In the genomic region with DNA sequence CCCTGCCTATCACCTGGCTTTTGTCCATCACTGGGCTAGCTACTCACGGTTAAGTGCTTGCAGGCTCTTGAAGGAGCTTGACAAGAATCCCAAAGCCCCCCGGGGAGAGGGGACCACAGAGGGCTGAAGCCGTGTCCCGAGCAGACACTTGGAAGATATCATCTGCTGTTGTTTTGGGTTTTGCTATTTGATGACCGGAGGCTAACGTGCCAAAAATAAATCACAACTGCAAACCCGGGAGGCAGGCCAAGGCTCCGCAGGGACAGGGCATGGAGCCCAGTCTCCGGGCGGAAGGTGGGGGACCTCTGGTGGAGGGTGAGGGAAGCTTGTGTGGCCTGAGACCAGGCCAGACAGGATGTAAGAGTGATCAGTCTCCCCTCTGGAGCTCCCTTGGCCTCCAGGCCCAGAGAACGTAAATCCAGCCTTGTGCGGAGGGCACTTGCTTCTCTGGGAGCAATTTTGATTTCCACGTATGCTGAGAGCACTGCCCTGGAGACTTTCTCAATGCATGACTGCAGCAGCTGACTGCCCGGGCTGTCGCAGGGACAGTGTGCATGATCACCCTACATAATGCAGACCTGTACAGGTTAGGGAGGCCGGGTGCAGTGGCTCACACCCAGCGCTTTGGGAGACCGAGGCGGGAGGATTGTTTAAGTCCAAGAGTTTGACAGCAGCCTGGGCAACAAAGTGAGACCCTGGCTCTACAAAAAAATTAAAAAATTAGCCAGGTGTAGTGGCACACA, we compare ENCODE assay signal across 8 cellular contexts. TPM values are rescaled to one million over a fixed set of nuclear protein-coding genes. Genes with fewer than 3 reads are reported as not detected.
DNase-seq lines count a peak whose midpoint lies in the region; ATAC-seq, FAIRE-seq and TF ChIP-seq lines count a peak whose summit lies in the region.

Gene PHKG1 (minus strand): TSS at position 164 of the 743 bp plus-strand sequence. CDS start 4,011 bp downstream, outside the sequence.

- H3K36me3 Mint-ChIP-seq in activated naive CD8-positive, alpha-beta T cell treated with anti-CD3 and anti-CD28 coated beads for 36 hours, result peaks cover 9% of the 10 kb centered on the region

- no peak within 1 kb of the TSS for H3K27ac ChIP-seq in kidney (ENCODE audit: low read depth in 2 of 2, low read length in 2 of 2)

- peaks cover 0 to 3% of the 10 kb centered on the region in 2 donors for H3K4me1 ChIP-seq in kidney (ENCODE audit: control insufficient read depth in 1 of 2, insufficient read depth in 1 of 2, low read depth in 1 of 2, low read length in 2 of 2)

- no peak within 1 kb of the TSS for H3K9ac ChIP-seq in kidney (ENCODE audit: low read length in 2 of 2)

- ATAC-seq in HG02981 (IDR thresholded peaks at IDR 0.05; ENCODE audit: unreplicated experiment), result no peak

- TF ChIP-seq CTCF in D721Med (IDR thresholded peaks at IDR 0.05; ENCODE audit: insufficient read depth, missing control alignments) (peak; percentile 5), kidney (IDR thresholded peaks at IDR 0.05; ENCODE audit: borderline replicate concordance, extremely low read depth, insufficient read depth) (peak; percentile 37)

- H3K36me3 ChIP-seq in kidney (ENCODE audit: control insufficient read depth in 1 of 2, insufficient read depth in 2 of 2, low read length in 2 of 2), result no peaks in the 10 kb centered on the region

- DNase-seq in D721Med (ENCODE audit: insufficient read length, low spot score), result no peak
- DNase-seq in NCI-H1694 treated with DMSO at 0.1 percent for 48 hours (lab: John Stamatoyannopoulos, UW), result peak; percentile 36
- peak; percentile 60 for DNase-seq in brain pericyte (ENCODE audit: low read depth, low spot score)
- peak; percentile 92 for DNase-seq in kidney
- DNase-seq in stromal cell of bone marrow (ENCODE audit: low read depth), result peak; percentile 79
- DNase-seq in activated CD8-positive, alpha-beta memory T cell treated with anti-CD3 and anti-CD28 coated beads, Interleukin-2, amount 50 U/mL, for 4 hours, result no peak
- DNase-seq in activated naive CD8-positive, alpha-beta T cell treated with anti-CD3 and anti-CD28 coated beads for 36 hours, result no peak

- intact Hi-C loops in kidney (cut with DNase I), result no loop called here

- no peak within 1 kb of the TSS for H3K4me3 ChIP-seq in kidney (ENCODE audit: low read length in 2 of 2)

- no peaks in the 10 kb centered on the region for H3K4me1 Mint-ChIP-seq in activated naive CD8-positive, alpha-beta T cell treated with anti-CD3 and anti-CD28 coated beads for 36 hours

- H3K27ac Mint-ChIP-seq in activated naive CD8-positive, alpha-beta T cell treated with anti-CD3 and anti-CD28 coated beads for 36 hours, result no peak within 1 kb of the TSS

- FAIRE-seq in D721Med (lab: Jason Lieb, UNC), result no peak
- FAIRE-seq in kidney (lab: Jason Lieb, UNC), result no peak

- H3K27me3 Mint-ChIP-seq in activated naive CD8-positive, alpha-beta T cell treated with anti-CD3 and anti-CD28 coated beads for 36 hours, result no peaks in the 10 kb centered on the region

- no peaks in the 10 kb centered on the region for H3K9me3 Mint-ChIP-seq in activated naive CD8-positive, alpha-beta T cell treated with anti-CD3 and anti-CD28 coated beads for 36 hours

- H3K4me3 Mint-ChIP-seq in activated naive CD8-positive, alpha-beta T cell treated with anti-CD3 and anti-CD28 coated beads for 36 hours, result no peak within 1 kb of the TSS

- H3K9me3 ChIP-seq in kidney (ENCODE audit: control insufficient read depth in 1 of 2, low read length in 2 of 2), result no peaks in the 10 kb centered on the region

RNA-seq across cellular contexts. Expression of gene PHKG1, which starts in this region (rescaled TPM):
- total RNA-seq in kidney, result 0.91 TPM
- polyA plus RNA-seq in kidney (ENCODE audit: insufficient read depth, low read depth, low replicate concordance), result not detected
- total RNA-seq in activated naive CD8-positive, alpha-beta T cell treated with anti-CD3 and anti-CD28 coated beads for 36 hours, result 1 to 10 TPM; 1.1 to 1.3 TPM

Comparison
In these comparisons a context has a peak if more than half of its experiments do, and no peak if none do; other contexts are left out.
1. Peak in DNase-seq in kidney; RNA of the gene not detected or under 1 TPM.
2. DNase-seq: peak in NCI-H1694 treated with DMSO at 0.1 percent for 48 hours (single experiment), brain pericyte (single experiment) and stromal cell of bone marrow (single experiment); none in D721Med (single experiment), activated CD8-positive, alpha-beta memory T cell treated with anti-CD3 and anti-CD28 coated beads, Interleukin-2, amount 50 U/mL, for 4 hours (single experiment) and activated naive CD8-positive, alpha-beta T cell treated with anti-CD3 and anti-CD28 coated beads for 36 hours (single experiment).